Comparison of ENCODE assay signal across 1 cellular context in genomic region chr10:100209303-100209702, GRCh38.
TF ChIP-seq lines count a peak whose summit lies in the region.

No MANE protein-coding gene starts in this region.

TF ChIP-seq in GM23338, 12 proteins besides CTCF, POLR2A, EP300 and RAD21:
- no peak for TF ChIP-seq REST (IDR thresholded peaks at IDR 0.05; ENCODE audit: unreplicated experiment)
- TF ChIP-seq JUNB (IDR thresholded peaks at IDR 0.05; ENCODE audit: unreplicated experiment) = no peak
- TF ChIP-seq POLR2AphosphoS5 (IDR thresholded peaks at IDR 0.05; ENCODE audit: low read depth) = no peak
- TF ChIP-seq ZNF114 (CRISPR knock-in tag; IDR thresholded peaks at IDR 0.05) = no peak
- TF ChIP-seq NANOG (IDR thresholded peaks at IDR 0.05; ENCODE audit: borderline replicate concordance) = no peak
- TF ChIP-seq ZNF462 (CRISPR knock-in tag; IDR thresholded peaks at IDR 0.05) = no peak
- no peak for TF ChIP-seq STAT1 (IDR thresholded peaks at IDR 0.05; ENCODE audit: unreplicated experiment)
- TF ChIP-seq EZH2phosphoT487 (IDR thresholded peaks at IDR 0.05; ENCODE audit: unreplicated experiment) = no peak
- TF ChIP-seq EZH2 (IDR thresholded peaks at IDR 0.05; ENCODE audit: low read depth, unreplicated experiment) = no peak
- no peak for TF ChIP-seq ZNF331 (CRISPR knock-in tag; IDR thresholded peaks at IDR 0.05; ENCODE audit: low read depth)
- TF ChIP-seq CREB1 (CRISPR knock-in tag; IDR thresholded peaks at IDR 0.05; ENCODE audit: low read depth) = no peak
- TF ChIP-seq ETS1 (IDR thresholded peaks at IDR 0.05) = no peak
TF ChIP-seq in GM23338: peak in this region for 0.
